11 cellular contexts compared by ENCODE assay signal in genomic region chr9:124008307-124008854, GRCh38. TPM values are rescaled to one million over a fixed set of nuclear protein-coding genes. Genes with fewer than 3 reads are reported as not detected.
DNase-seq lines count a peak whose midpoint lies in the region; ATAC-seq and TF ChIP-seq lines count a peak whose summit lies in the region.
"Had no signal": no experiment of that assay in that cellular context is flagged by ENCODE, and none has a peak within 500 bp of the region (broad histone marks: within the 10 kb centered on the region; RNA-seq: fewer than 3 reads in every experiment).

No MANE protein-coding gene starts in this region.

- CTCF ChIA-PET in MCF 10A (lab: Yijun Ruan, JAX): no interaction called here
- CTCF ChIA-PET in Calu3 (lab: Charles Lee): no interaction called here

- H3K9me3 Mint-ChIP-seq in MCF 10A (ENCODE audit: unreplicated experiment) (no peaks in the 10 kb centered on the region), Calu3 (ENCODE audit: low read depth, unreplicated experiment) (no peaks in the 10 kb centered on the region)

- H3K4me1 ChIP-seq in breast epithelium (peaks cover 0 to 17% of the 10 kb centered on the region in 2 donors), hepatocyte (ENCODE audit: insufficient read depth) (peaks cover 30% of the 10 kb centered on the region), thoracic aorta (ENCODE audit: control insufficient read depth in 1 of 2, low read depth in 2 of 2) (peaks cover 20 to 35% of the 10 kb centered on the region in 2 donors), sigmoid colon (peaks cover 0 to 43% (median 41%) of the 10 kb centered on the region in 4 donors)

- TF ChIP-seq POLR2A in breast epithelium (IDR thresholded peaks at IDR 0.05): no peak
- TF ChIP-seq POLR2A in sigmoid colon (IDR thresholded peaks at IDR 0.05): no peak

- no peak overlapping the region for H3K27ac Mint-ChIP-seq in MCF 10A (ENCODE audit: low read depth, unreplicated experiment)
- no peak overlapping the region for H3K27ac Mint-ChIP-seq in Calu3 (ENCODE audit: unreplicated experiment)

- H4K20me1 ChIP-seq in hepatocyte (ENCODE audit: insufficient read depth, poor library complexity, severe bottlenecking): peaks cover 2% of the 10 kb centered on the region

- no peak for TF ChIP-seq CTCF in MCF 10A (IDR thresholded peaks at IDR 0.05; ENCODE audit: unreplicated experiment)
- no peak for TF ChIP-seq CTCF in breast epithelium (IDR thresholded peaks at IDR 0.05)
- no peak for TF ChIP-seq CTCF in hepatocyte (IDR thresholded peaks at IDR 0.05; ENCODE audit: poor library complexity)
- no peak for TF ChIP-seq CTCF in thoracic aorta (IDR thresholded peaks at IDR 0.05)
- TF ChIP-seq CTCF in Calu3 (IDR thresholded peaks at IDR 0.05; ENCODE audit: unreplicated experiment): no peak
- no peak for TF ChIP-seq CTCF in sigmoid colon (IDR thresholded peaks at IDR 0.05)

- peak overlapping the region; percentile 72 for H3K4me2 ChIP-seq in hepatocyte

- H3K36me3 Mint-ChIP-seq in MCF 10A (ENCODE audit: insufficient read depth, unreplicated experiment) (no peaks in the 10 kb centered on the region), Calu3 (ENCODE audit: insufficient read depth, unreplicated experiment) (no peaks in the 10 kb centered on the region)

- no peak overlapping the region for H3K27ac ChIP-seq in breast epithelium
- no peak overlapping the region for H3K27ac ChIP-seq in hepatocyte
- no peak overlapping the region for H3K27ac ChIP-seq in thoracic aorta
- no peak overlapping the region for H3K27ac ChIP-seq in sigmoid colon

- H3K4me3 ChIP-seq in breast epithelium: peak overlapping the region in 1 of 3 donors; percentile 40
- no peak overlapping the region for H3K4me3 ChIP-seq in hepatocyte
- peak overlapping the region; percentile 46 for H3K4me3 ChIP-seq in thoracic aorta
- no peak overlapping the region for H3K4me3 ChIP-seq in sigmoid colon

- H2AFZ ChIP-seq in hepatocyte: peak overlapping the region; percentile 45

- intact Hi-C loops in MCF 10A (cut with micrococcal nuclease) (no loop called here), breast epithelium (cut with DNase I; ENCODE audit: low total_unique reads) (no loop called here), Calu3 (cut with micrococcal nuclease; ENCODE audit: unreplicated experiment) (no loop called here), sigmoid colon (cut with DNase I) (no loop called here)

- BruUV-seq in MCF 10A (replicated peaks; lab: Mats Ljungman, UMichigan) (no TSS peak), Calu3 (replicated peaks; lab: Mats Ljungman, UMichigan) (no TSS peak)

- no peak for TF ChIP-seq EP300 in sigmoid colon (IDR thresholded peaks at IDR 0.05)

- WGBS in hepatocyte (ENCODE audit: low lambda C conversion rate, missing lambda C conversion rate): 1% methylated on average over 47 of the region's 49 CpGs
- 1 to 2% methylated on average over 49 of the region's 49 CpGs for WGBS in sigmoid colon, 2 donors

- H3K4me1 Mint-ChIP-seq in MCF 10A (ENCODE audit: insufficient read depth, unreplicated experiment) (peaks cover 5% of the 10 kb centered on the region), Calu3 (ENCODE audit: low read depth, unreplicated experiment) (no peaks in the 10 kb centered on the region)

- H3K79me2 ChIP-seq in hepatocyte: no peaks in the 10 kb centered on the region

- H3K27me3 Mint-ChIP-seq in MCF 10A (ENCODE audit: insufficient read depth, unreplicated experiment) (peaks cover 72% of the 10 kb centered on the region), Calu3 (ENCODE audit: unreplicated experiment) (peaks cover 83% of the 10 kb centered on the region)

- DNase-seq in MCF 10A (ENCODE audit: unreplicated experiment) (peak; percentile 20), breast epithelium (ENCODE audit: low spot score in 2 of 2) (no peak), NCI-H774 (lab: John Stamatoyannopoulos, UW) (peak; percentile 61), hepatocyte (ENCODE audit: low spot score) (no peak), thoracic aorta (ENCODE audit: low spot score) (no peak), Calu3 (no peak), cerebellar nuclear complex (lab: John Stamatoyannopoulos, UW) (no peak), sigmoid colon (no peak)
- DNase-seq: cortex of kidney; stimulated activated naive CD4-positive, alpha-beta T cell had no signal

- H3K9me3 ChIP-seq in breast epithelium (no peaks in the 10 kb centered on the region), hepatocyte (ENCODE audit: low read depth) (no peaks in the 10 kb centered on the region), thoracic aorta (no peaks in the 10 kb centered on the region), sigmoid colon (no peaks in the 10 kb centered on the region)

- POLR2A ChIA-PET in MCF 10A (lab: Yijun Ruan, JAX): no interaction called here

- ATAC-seq in thoracic aorta (ENCODE audit: insufficient number of reproducible peaks, low FRiP score, low read depth): no peak

- no peaks in the 10 kb centered on the region for H3K9me2 ChIP-seq in hepatocyte (replicated peaks; ENCODE audit: insufficient read depth)

- H3K4me3 Mint-ChIP-seq in MCF 10A (ENCODE audit: unreplicated experiment) (no peak overlapping the region), Calu3 (ENCODE audit: low read depth, unreplicated experiment) (no peak overlapping the region)

- no peaks in the 10 kb centered on the region for H3K36me3 ChIP-seq in breast epithelium
- H3K36me3 ChIP-seq in hepatocyte (replicated peaks; ENCODE audit: insufficient read depth, low read depth): no peaks in the 10 kb centered on the region
- no peaks in the 10 kb centered on the region for H3K36me3 ChIP-seq in thoracic aorta
- no peaks in the 10 kb centered on the region for H3K36me3 ChIP-seq in sigmoid colon

- H3K27me3 ChIP-seq in breast epithelium (peaks cover 20 to 98% of the 10 kb centered on the region in 2 donors), hepatocyte (peaks cover 96% of the 10 kb centered on the region), thoracic aorta (replicated peaks; ENCODE audit: insufficient read depth) (peaks cover 72% of the 10 kb centered on the region), sigmoid colon (peaks cover 79 to 100% (median 99%) of the 10 kb centered on the region in 3 donors)

RNA-seq across cellular contexts. Expression of gene LHX2, which starts 3.2 kb away (rescaled TPM):
- 0.20 and 0.63 TPM in 2 replicates for total RNA-seq in MCF 10A (2022)
- not detected for total RNA-seq in breast epithelium
- not detected in 2 replicates for total RNA-seq in hepatocyte
- polyA plus RNA-seq in hepatocyte: 0.19 TPM in 1 of 2 replicates, not detected in the other
- total RNA-seq in thoracic aorta: not detected
- total RNA-seq in Calu3 (2022): not detected in 2 replicates
- total RNA-seq in sigmoid colon: 1 to 10 TPM in 1 of 4 donors, not detected in 3; 3.3 TPM
- polyA plus RNA-seq in sigmoid colon: not detected
- total RNA-seq: SK-MEL-5 had no signal

Comparison
In these comparisons a context has a peak if more than half of its experiments do, and no peak if none do; other contexts are left out.
1. DNase-seq: peak in MCF 10A (single experiment) and NCI-H774 (single experiment); none in breast epithelium (0 of 2), hepatocyte (single experiment), thoracic aorta (single experiment), Calu3 (single experiment), cerebellar nuclear complex (0 of 2) and sigmoid colon (single experiment).